Comparison of ENCODE assay signal across 10 cellular contexts in the genomic region with DNA sequence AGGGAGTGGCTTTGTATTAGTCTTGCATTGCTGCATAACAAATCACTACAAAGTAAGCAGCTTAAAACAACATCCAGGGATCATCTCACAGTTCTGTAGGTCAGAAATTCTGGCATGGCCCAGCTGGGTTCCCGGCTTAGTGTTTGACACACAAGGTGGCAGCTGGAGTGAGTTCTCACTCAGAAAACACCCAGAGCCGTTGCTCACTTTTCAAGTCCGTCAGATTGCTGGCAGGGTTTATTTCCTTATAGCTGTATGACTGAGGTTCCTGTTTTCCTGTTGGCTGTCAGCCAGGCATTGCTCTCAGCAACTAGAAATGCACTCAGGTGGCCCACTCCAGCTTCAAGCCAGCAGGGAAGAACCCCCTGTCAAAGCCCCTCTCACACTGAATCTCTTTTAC.
DNase-seq lines count a peak whose midpoint lies in the region; ATAC-seq, FAIRE-seq and TF ChIP-seq lines count a peak whose summit lies in the region.
"Had no signal": no experiment of that assay in that cellular context is flagged by ENCODE, and none has a peak within 500 bp of the region (broad histone marks: within the 10 kb centered on the region; RNA-seq: fewer than 3 reads in every experiment).

No MANE protein-coding gene starts in this region.

- H2AFZ ChIP-seq in astrocyte (ENCODE audit: low read depth, low read length): no peak overlapping the region

- no peaks in the 10 kb centered on the region for H3K27me3 Mint-ChIP-seq in astrocyte (ENCODE audit: low read depth, unreplicated experiment)
- H3K27me3 Mint-ChIP-seq in activated CD4-positive, alpha-beta T cell treated with anti-CD3 and anti-CD28 coated beads for 36 hours: no peaks in the 10 kb centered on the region
- H3K27me3 Mint-ChIP-seq: brain; CD8-positive, alpha-beta memory T cell had no signal

- H3K79me2 ChIP-seq in astrocyte (ENCODE audit: insufficient read depth, low read length): no peaks in the 10 kb centered on the region

- no peaks in the 10 kb centered on the region for H3K36me3 ChIP-seq in astrocyte (ENCODE audit: insufficient read depth, low read length)
- H3K36me3 ChIP-seq in mucosa of descending colon (ENCODE audit: low read depth): no peaks in the 10 kb centered on the region

- H3K27ac ChIP-seq in astrocyte (ENCODE audit: low read depth, low read length): no peak overlapping the region

- H3K9me3 ChIP-seq in astrocyte (ENCODE audit: insufficient read depth, low read depth, low read length) (no peaks in the 10 kb centered on the region), mucosa of descending colon (no peaks in the 10 kb centered on the region)

- H3K4me3 ChIP-seq in astrocyte (ENCODE audit: insufficient read depth, low read depth, low read length) (no peak overlapping the region), mucosa of descending colon (no peak overlapping the region)

- no peak overlapping the region for H3K9ac ChIP-seq in astrocyte (ENCODE audit: low read length)

- no peaks in the 10 kb centered on the region for H4K20me1 ChIP-seq in astrocyte (ENCODE audit: insufficient read depth, low read length)

- intact Hi-C loops in mucosa of descending colon (cut with DNase I, micrococcal nuclease): no loop called here
- intact Hi-C loops in activated CD4-positive, alpha-beta T cell treated with anti-CD3 and anti-CD28 coated beads for 36 hours (cut with DNase I, micrococcal nuclease): no loop called here

- TF ChIP-seq CTCF in astrocyte (IDR thresholded peaks at IDR 0.05; ENCODE audit: insufficient read depth, low read depth, low read length) (no peak), mucosa of descending colon (IDR thresholded peaks at IDR 0.05) (no peak)

- H3K4me3 Mint-ChIP-seq in astrocyte (ENCODE audit: unreplicated experiment): no peak overlapping the region
- no peak overlapping the region for H3K4me3 Mint-ChIP-seq in activated CD4-positive, alpha-beta T cell treated with anti-CD3 and anti-CD28 coated beads for 36 hours
- H3K4me3 Mint-ChIP-seq: brain; CD8-positive, alpha-beta memory T cell had no signal

- peak overlapping the region; percentile 15 for H3K4me2 ChIP-seq in astrocyte (ENCODE audit: low read length)

- POLR2A ChIA-PET in activated CD4-positive, alpha-beta T cell treated with anti-CD3 and anti-CD28 coated beads for 36 hours (lab: Charles Lee): no interaction called here

- FAIRE-seq in astrocyte (lab: Jason Lieb, UNC): no peak

- CTCF ChIA-PET in activated CD4-positive, alpha-beta T cell treated with anti-CD3 and anti-CD28 coated beads for 36 hours (lab: Charles Lee): no interaction called here

- H3K4me1 Mint-ChIP-seq in astrocyte (ENCODE audit: low read depth, unreplicated experiment): no peaks in the 10 kb centered on the region
- H3K4me1 Mint-ChIP-seq in activated CD4-positive, alpha-beta T cell treated with anti-CD3 and anti-CD28 coated beads for 36 hours: no peaks in the 10 kb centered on the region
- H3K4me1 Mint-ChIP-seq: brain; CD8-positive, alpha-beta memory T cell had no signal

- ATAC-seq in mucosa of descending colon (peak; percentile 100), HG03108 (IDR thresholded peaks at IDR 0.05; ENCODE audit: unreplicated experiment) (no peak)
- ATAC-seq in activated CD4-positive, alpha-beta T cell treated with anti-CD3 and anti-CD28 coated beads for 36 hours: no peak

- H3K27ac Mint-ChIP-seq in astrocyte (ENCODE audit: unreplicated experiment): no peak overlapping the region
- no peak overlapping the region for H3K27ac Mint-ChIP-seq in activated CD4-positive, alpha-beta T cell treated with anti-CD3 and anti-CD28 coated beads for 36 hours
- H3K27ac Mint-ChIP-seq: brain; CD8-positive, alpha-beta memory T cell had no signal

- H3K4me1 ChIP-seq in astrocyte (ENCODE audit: insufficient read depth, low read length) (no peaks in the 10 kb centered on the region), mucosa of descending colon (ENCODE audit: low read depth) (no peaks in the 10 kb centered on the region)

- H3K36me3 Mint-ChIP-seq in astrocyte (ENCODE audit: low read depth, unreplicated experiment): peaks cover 2% of the 10 kb centered on the region
- H3K36me3 Mint-ChIP-seq in activated CD4-positive, alpha-beta T cell treated with anti-CD3 and anti-CD28 coated beads for 36 hours (ENCODE audit: low read depth): no peaks in the 10 kb centered on the region
- H3K36me3 Mint-ChIP-seq: brain; CD8-positive, alpha-beta memory T cell had no signal

- H3K9me3 Mint-ChIP-seq in astrocyte (ENCODE audit: unreplicated experiment): peaks cover 8% of the 10 kb centered on the region
- peaks cover 2% of the 10 kb centered on the region for H3K9me3 Mint-ChIP-seq in activated CD4-positive, alpha-beta T cell treated with anti-CD3 and anti-CD28 coated beads for 36 hours (ENCODE audit: low read depth)

- peak; percentile 21 for DNase-seq in Daoy (ENCODE audit: low read depth)
- DNase-seq in NCI-H2029 treated with DMSO at 0.1 percent for 48 hours (lab: John Stamatoyannopoulos, UW): peak; percentile 77
- peak; percentile 19 for DNase-seq in astrocyte (ENCODE audit: low read depth)
- peak; percentile 59 to 91 (median 64) for DNase-seq in mucosa of descending colon
- DNase-seq in HUDEP-2 (lab: John Stamatoyannopoulos, UW; ENCODE audit: unreplicated experiment in 76 of 76): no peak
- DNase-seq in activated CD8-positive, alpha-beta memory T cell treated with anti-CD3 and anti-CD28 coated beads, Interleukin-2, amount 50 U/mL, for 48 hours: no peak
- no peak for DNase-seq in activated CD4-positive, alpha-beta T cell treated with anti-CD3 and anti-CD28 coated beads for 36 hours
- DNase-seq: CD8-positive, alpha-beta memory T cell had no signal

- H3K27me3 ChIP-seq in astrocyte (ENCODE audit: insufficient read depth, low read length): no peaks in the 10 kb centered on the region

Comparison
In these comparisons a context has a peak if more than half of its experiments do, and no peak if none do; other contexts are left out.
1. DNase-seq: peak in Daoy (single experiment), NCI-H2029 treated with DMSO at 0.1 percent for 48 hours (single experiment), astrocyte (single experiment) and mucosa of descending colon (3 of 3); none in HUDEP-2 (0 of 76), activated CD8-positive, alpha-beta memory T cell treated with anti-CD3 and anti-CD28 coated beads, Interleukin-2, amount 50 U/mL, for 48 hours (single experiment) and activated CD4-positive, alpha-beta T cell treated with anti-CD3 and anti-CD28 coated beads for 36 hours (single experiment).